9 cellular contexts compared by ENCODE assay signal in genomic region chr19:53101518-53101917, GRCh38. TPM values are rescaled to one million over a fixed set of nuclear protein-coding genes. Genes with fewer than 3 reads are reported as not detected.
A peak's percentile ranks its signal among the peaks of the same experiment; 100 is the strongest.
DNase-seq lines count a peak whose midpoint lies in the region; ATAC-seq and TF ChIP-seq lines count a peak whose summit lies in the region.
"Had no signal": no experiment of that assay in that cellular context is flagged by ENCODE, and none has a peak within 500 bp of the region (broad histone marks: within the 10 kb centered on the region; RNA-seq: fewer than 3 reads in every experiment).

No MANE protein-coding gene starts in this region.

- H3K36me3 ChIP-seq in heart right ventricle (peaks cover 0 to 29% (median 6%) of the 10 kb centered on the region in 9 donors), thoracic aorta (peaks cover 11% of the 10 kb centered on the region)

- H3K27ac ChIP-seq in heart right ventricle (peak overlapping the region in 6 of 10 donors; percentile 90 to 98 (median 96)), thoracic aorta (no peak overlapping the region)
- H3K27ac ChIP-seq: SK-N-MC had no signal

- no peaks in the 10 kb centered on the region for H3K27me3 ChIP-seq in heart right ventricle
- H3K27me3 ChIP-seq in thoracic aorta (replicated peaks; ENCODE audit: insufficient read depth) = no peaks in the 10 kb centered on the region

- TF ChIP-seq CTCF in heart right ventricle (IDR thresholded peaks at IDR 0.05) = no peak
- no peak for TF ChIP-seq CTCF in glutamatergic neuron (IDR thresholded peaks at IDR 0.05; ENCODE audit: partially characterized antibody, unreplicated experiment)
- TF ChIP-seq CTCF in thoracic aorta (IDR thresholded peaks at IDR 0.05) = no peak

- H3K4me1 ChIP-seq in heart right ventricle (peaks cover 9 to 56% (median 27%) of the 10 kb centered on the region in 9 donors), thoracic aorta (ENCODE audit: control insufficient read depth in 1 of 2, low read depth in 2 of 2) (peaks cover 15 to 16% of the 10 kb centered on the region in 2 donors)

- peak overlapping the region; percentile 91 for H3K27ac Mint-ChIP-seq in T-helper 2 cell treated with Interferon-gamma antibody and Interleukin-4, amounts not matched to agents 5 μg/mL and 100 μg/mL, for 36 hours
- H3K27ac Mint-ChIP-seq in glutamatergic neuron (ENCODE audit: unreplicated experiment) = peak overlapping the region; percentile 99

- 15% methylated on average over 1 of the region's 1 CpG for WGBS in heart right ventricle, 2 donors

- H3K36me3 Mint-ChIP-seq in T-helper 2 cell treated with Interferon-gamma antibody and Interleukin-4, amounts not matched to agents 5 μg/mL and 100 μg/mL, for 36 hours (ENCODE audit: low read depth) = peaks cover 52% of the 10 kb centered on the region
- peaks cover 16% of the 10 kb centered on the region for H3K36me3 Mint-ChIP-seq in glutamatergic neuron (ENCODE audit: unreplicated experiment)

- no peaks in the 10 kb centered on the region for H3K27me3 Mint-ChIP-seq in T-helper 2 cell treated with Interferon-gamma antibody and Interleukin-4, amounts not matched to agents 5 μg/mL and 100 μg/mL, for 36 hours (ENCODE audit: low read depth)
- peaks cover 17% of the 10 kb centered on the region for H3K27me3 Mint-ChIP-seq in glutamatergic neuron (ENCODE audit: unreplicated experiment)

- intact Hi-C loops in heart right ventricle (cut with DNase I) = loop anchor here in 1 of 10 donors (5.0 kb wide), 1 partner anchor 56 kb away; the partner anchor contains the start of gene ZNF347
- intact Hi-C loops in Right ventricle myocardium inferior (cut with DNase I) = loop anchor here (5.0 kb wide), 1 partner anchor 56 kb away; the partner anchor contains the start of gene ZNF347

- H3K9me3 ChIP-seq in heart right ventricle (no peaks in the 10 kb centered on the region), thoracic aorta (no peaks in the 10 kb centered on the region)

- peaks cover 26% of the 10 kb centered on the region for H3K9me3 Mint-ChIP-seq in T-helper 2 cell treated with Interferon-gamma antibody and Interleukin-4, amounts not matched to agents 5 μg/mL and 100 μg/mL, for 36 hours
- peaks cover 21% of the 10 kb centered on the region for H3K9me3 Mint-ChIP-seq in glutamatergic neuron (ENCODE audit: unreplicated experiment)

- no peak for DNase-seq in heart right ventricle
- DNase-seq in Right ventricle myocardium inferior (ENCODE audit: missing footprints) = no peak
- no peak for DNase-seq in T-helper 2 cell treated with Interferon-gamma antibody and Interleukin-4, amounts not matched to agents 5 μg/mL and 100 μg/mL, for 36 hours (ENCODE audit: low spot score)
- DNase-seq in glutamatergic neuron = no peak
- DNase-seq in thoracic aorta (ENCODE audit: low spot score) = no peak
- DNase-seq in HPDE6-E6E7 (ENCODE audit: extremely low spot score) = no peak
- no peak for DNase-seq in Ammon's horn (ENCODE audit: low spot score)

- H3K4me1 Mint-ChIP-seq in T-helper 2 cell treated with Interferon-gamma antibody and Interleukin-4, amounts not matched to agents 5 μg/mL and 100 μg/mL, for 36 hours (ENCODE audit: low read depth) = peaks cover 16% of the 10 kb centered on the region
- H3K4me1 Mint-ChIP-seq in glutamatergic neuron (ENCODE audit: low read depth, unreplicated experiment) = peaks cover 24% of the 10 kb centered on the region

- ATAC-seq in heart right ventricle = no peak
- no peak for ATAC-seq in Right ventricle myocardium inferior
- no peak for ATAC-seq in thoracic aorta (ENCODE audit: insufficient number of reproducible peaks, low FRiP score, low read depth)
- ATAC-seq in GM21825 (IDR thresholded peaks at IDR 0.05; ENCODE audit: unreplicated experiment) = no peak

- H3K4me3 ChIP-seq in heart right ventricle = peak overlapping the region in 8 of 10 donors; percentile 75 to 97 (median 85)
- peak overlapping the region; percentile 100 for H3K4me3 ChIP-seq in thoracic aorta

- H3K4me3 Mint-ChIP-seq in T-helper 2 cell treated with Interferon-gamma antibody and Interleukin-4, amounts not matched to agents 5 μg/mL and 100 μg/mL, for 36 hours = peak overlapping the region; percentile 89
- peak overlapping the region; percentile 94 for H3K4me3 Mint-ChIP-seq in glutamatergic neuron (ENCODE audit: unreplicated experiment)

RNA-seq across cellular contexts. Expression of gene ZNF160, which starts 1.7 kb away (rescaled TPM):
- total RNA-seq in heart right ventricle (10 to 100 TPM in 9 of 10 donors, 1 to 10 TPM in 1; 9.8 to 22.9 (median 18.5) TPM), Right ventricle myocardium inferior (16.5 TPM), glutamatergic neuron (ENCODE audit: unreplicated experiment) (127 TPM), thoracic aorta (10 to 100 TPM; 32.9 to 67.2 TPM)
- 10 to 100 TPM in 1 of 2 donors, 1 to 10 TPM in 1; 9.1 to 25.9 TPM for polyA plus RNA-seq in heart right ventricle

RNA-seq across cellular contexts. Expression of gene ZNF415, which starts 31.2 kb away (rescaled TPM):
- total RNA-seq in heart right ventricle (10 to 100 TPM; 18.7 to 32.5 (median 22.8) TPM), Right ventricle myocardium inferior (18.6 TPM), glutamatergic neuron (ENCODE audit: unreplicated experiment) (12.7 TPM), thoracic aorta (1 to 10 TPM; 2.3 to 7.1 TPM)
- polyA plus RNA-seq in heart right ventricle = 10 to 100 TPM in 1 of 2 donors, 1 to 10 TPM in 1; 9.5 to 19.8 TPM

RNA-seq across cellular contexts. Expression of gene ERVV-2, which starts 57.0 kb away (rescaled TPM):
- total RNA-seq in heart right ventricle (not detected), Right ventricle myocardium inferior (not detected), glutamatergic neuron (ENCODE audit: unreplicated experiment) (not detected), thoracic aorta (not detected)
- polyA plus RNA-seq in heart right ventricle = not detected

RNA-seq across cellular contexts. Expression of gene ZNF347, which starts 57.3 kb away (rescaled TPM):
- total RNA-seq in heart right ventricle (10 to 100 TPM in 2 of 10 donors, 1 to 10 TPM in 8; 5.4 to 11.3 (median 7.2) TPM), Right ventricle myocardium inferior (5.1 TPM), glutamatergic neuron (ENCODE audit: unreplicated experiment) (11.1 TPM), thoracic aorta (10 to 100 TPM in 1 of 2 donors, 1 to 10 TPM in 1; 8.8 to 16.6 TPM)
- polyA plus RNA-seq in heart right ventricle = 1 to 10 TPM; 2.0 to 3.2 TPM

Comparison
In these comparisons a context has a peak if more than half of its experiments do, and no peak if none do; other contexts are left out.
1. H3K27ac ChIP-seq: peak in heart right ventricle (6 of 10); none in thoracic aorta (0 of 2).